In the genomic region with DNA sequence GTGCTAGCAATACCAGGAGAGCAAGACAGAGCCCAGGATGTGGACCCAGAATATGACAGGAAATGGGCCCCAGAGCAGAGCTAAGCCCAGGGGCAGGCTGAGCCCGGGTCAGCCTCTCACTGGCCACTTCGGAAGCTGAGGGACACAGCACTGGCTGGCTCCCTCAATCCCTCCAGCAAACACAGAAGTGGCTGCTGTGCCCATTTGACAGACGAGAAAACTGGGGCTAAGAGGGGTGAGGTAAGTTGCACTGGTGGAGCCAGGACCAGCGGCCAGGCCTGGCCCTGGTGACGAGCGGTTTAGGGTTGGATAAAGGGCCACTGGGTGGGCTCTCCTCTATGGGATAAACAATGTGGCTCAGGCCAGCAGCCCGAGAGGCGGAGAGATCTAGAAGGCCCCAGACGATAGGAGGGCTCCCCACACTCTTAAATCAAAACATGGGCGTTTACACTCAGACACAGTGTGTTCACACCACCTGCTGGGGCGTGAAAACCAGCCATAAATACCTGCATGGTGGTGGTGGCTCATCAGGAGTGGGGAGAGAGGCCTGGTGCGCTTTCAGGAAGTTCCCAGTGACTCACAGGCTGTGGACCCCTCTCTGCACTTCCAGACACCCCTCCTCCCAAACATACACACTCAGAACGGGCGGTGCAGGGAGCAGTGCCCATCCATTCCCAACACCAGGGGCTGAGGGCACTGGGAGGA, we compare ENCODE assay signal across 16 cellular contexts. TPM values are rescaled to one million over a fixed set of nuclear protein-coding genes. Genes with fewer than 3 reads are reported as not detected.
DNase-seq lines count a peak whose midpoint lies in the region; ATAC-seq, FAIRE-seq and TF ChIP-seq lines count a peak whose summit lies in the region.
"Had no signal": no experiment of that assay in that cellular context is flagged by ENCODE, and none has a peak within 500 bp of the region (broad histone marks: within the 10 kb centered on the region; RNA-seq: fewer than 3 reads in every experiment).

No MANE protein-coding gene starts in this region.

- H2AK5ac ChIP-seq in H1 (ENCODE audit: low read depth, low read length), result no peak overlapping the region

- no peak overlapping the region for H3K4me3 Mint-ChIP-seq in neural crest cell
- no peak overlapping the region for H3K4me3 Mint-ChIP-seq in activated T-helper 2 cell treated with anti-CD3 and anti-CD28 coated beads, Interferon-gamma antibody, Interleukin-2, Interleukin-4, amounts not matched to agents 10 μg/mL and 5 μg/mL and 100 μg/mL, durations not matched to agents 14 hours and 24 hours and 36 hours (ENCODE audit: low read depth)
- H3K4me3 Mint-ChIP-seq: CD4-positive, CD25-positive, alpha-beta regulatory T cell; IgD-negative memory B cell had no signal

- peak overlapping the region in 1 of 3 experiments; percentile 49; a peak in 1 of 6 replicates for H3K4me3 ChIP-seq in HepG2 (replicated peaks in 1 of 3; ENCODE audit: insufficient read depth in 1 of 3, low read depth in 2 of 3, low read length in 3 of 3)
- H3K4me3 ChIP-seq in right lobe of liver, result no peak overlapping the region
- H3K4me3 ChIP-seq in H1 (ENCODE audit: extremely low read depth in 1 of 4, insufficient read depth in 2 of 4, low read depth in 3 of 4, low read length in 4 of 4), result no peak overlapping the region
- H3K4me3 ChIP-seq: BLaER1 treated with 17β-estradiol and CSF1 and Interleukin-3, amounts not matched to agents 10 nM and 100 nM; GM12878 had no signal

- no peak overlapping the region for H3K4ac ChIP-seq in H1 (replicated peaks; ENCODE audit: insufficient read length, low read depth, low read length)

- H4K8ac ChIP-seq in H1 (ENCODE audit: extremely low read depth, insufficient read depth, low read length), result no peak overlapping the region

- TF ChIP-seq EP300 in HepG2 (IDR thresholded peaks at IDR 0.05; ENCODE audit: low read depth in 2 of 2, low read length in 2 of 2), result no peak
- no peak for TF ChIP-seq EP300 in HepG2 (CRISPR knock-in tag; IDR thresholded peaks at IDR 0.05; ENCODE audit: borderline replicate concordance)
- no peak for TF ChIP-seq EP300 in H1 (IDR thresholded peaks at IDR 0.05; ENCODE audit: borderline replicate concordance in 1 of 2, low read depth in 2 of 2, low read length in 2 of 2)

- CTCF ChIA-PET in HepG2 (lab: Yijun Ruan, JAX; ENCODE audit: low intra/inter-chr PET ratio, low total read pairs), result no interaction called here
- CTCF ChIA-PET in H1 (lab: Charles Lee; ENCODE audit: partially characterized antibody), result interaction anchor here (0.8 to 18.0 kb wide), 18 partner anchors 8 to 231 kb away, joined by 3 to 361 read pairs (median 4); a partner anchor contains a TSS

- FAIRE-seq in HepG2 (lab: Jason Lieb, UNC), result no peak
- FAIRE-seq in H1 (lab: Jason Lieb, UNC), result no peak
- FAIRE-seq: GM12878, GM18507, H54 had no signal

- H2AFZ ChIP-seq in HepG2 (ENCODE audit: low read length), result no peak overlapping the region
- no peak overlapping the region for H2AFZ ChIP-seq in H1 (ENCODE audit: low read length)

- H3K9ac ChIP-seq in HepG2 (ENCODE audit: insufficient read depth, low read depth, low read length), result no peak overlapping the region
- H3K9ac ChIP-seq in H1 (replicated peaks in 1 of 4; ENCODE audit: extremely low read depth in 1 of 4, low read depth in 3 of 4, low read length in 3 of 4), result no peak overlapping the region
- H3K9ac ChIP-seq: BLaER1 treated with 17β-estradiol and CSF1 and Interleukin-3, amounts not matched to agents 10 nM and 100 nM had no signal

- no peaks in the 10 kb centered on the region for H3K4me1 Mint-ChIP-seq in neural crest cell
- H3K4me1 Mint-ChIP-seq in activated T-helper 2 cell treated with anti-CD3 and anti-CD28 coated beads, Interferon-gamma antibody, Interleukin-2, Interleukin-4, amounts not matched to agents 10 μg/mL and 5 μg/mL and 100 μg/mL, durations not matched to agents 14 hours and 24 hours and 36 hours (ENCODE audit: low read depth), result no peaks in the 10 kb centered on the region
- H3K4me1 Mint-ChIP-seq: CD4-positive, CD25-positive, alpha-beta regulatory T cell; IgD-negative memory B cell had no signal

- H2BK15ac ChIP-seq in H1 (ENCODE audit: low read length), result peak overlapping the region; percentile 72; the same call in 1 of the 2 replicates

- no peak overlapping the region for H3K18ac ChIP-seq in H1 (ENCODE audit: extremely low read depth, low read length)

- no peak overlapping the region for H3K23ac ChIP-seq in H1 (ENCODE audit: insufficient read length)

- H3K56ac ChIP-seq in H1 (replicated peaks; ENCODE audit: insufficient read length, low read depth, low read length), result no peak overlapping the region

- no peak overlapping the region; the same call in 1 of the 2 replicates for H2BK5ac ChIP-seq in H1 (ENCODE audit: low read depth, low read length)

- no peaks in the 10 kb centered on the region for H3K27me3 Mint-ChIP-seq in neural crest cell (ENCODE audit: low read depth)
- H3K27me3 Mint-ChIP-seq in activated T-helper 2 cell treated with anti-CD3 and anti-CD28 coated beads, Interferon-gamma antibody, Interleukin-2, Interleukin-4, amounts not matched to agents 10 μg/mL and 5 μg/mL and 100 μg/mL, durations not matched to agents 14 hours and 24 hours and 36 hours (ENCODE audit: low read depth), result peaks cover 3% of the 10 kb centered on the region

- BruUV-seq in HepG2 (replicated peaks; lab: Mats Ljungman, UMichigan), result no TSS peak

- H3K79me1 ChIP-seq in H1 (ENCODE audit: low read depth, low read length), result no peaks in the 10 kb centered on the region

- no peak for ATAC-seq in HepG2
- no peak for ATAC-seq in right lobe of liver
- ATAC-seq: GM12878, HCT116 had no signal

- H3K4me1 ChIP-seq in HepG2 (ENCODE audit: insufficient read depth, low read length) (peaks cover 46% of the 10 kb centered on the region), right lobe of liver (no peaks in the 10 kb centered on the region), H1 (replicated peaks in 1 of 4; ENCODE audit: control insufficient read depth in 3 of 4, insufficient read depth in 4 of 4, low read length in 3 of 4) (peaks cover 0 to 5% (median 3%) of the 10 kb centered on the region in 4 experiments; a peak in 4 of 7 replicates)

- DNase-seq in HepG2 (ENCODE audit: low spot score) (no peak), right lobe of liver (no peak), H1 (ENCODE audit: low read depth in 1 of 2, low spot score in 2 of 2) (no peak), neural crest cell (ENCODE audit: low read depth, low spot score) (no peak), GM19240 (ENCODE audit: insufficient read length, low spot score) (no peak), DMS79 treated with DMSO at 0.1 percent for 48 hours (lab: John Stamatoyannopoulos, UW) (no peak)
- no peak for DNase-seq in activated T-helper 2 cell treated with anti-CD3 and anti-CD28 coated beads, Interferon-gamma antibody, Interleukin-2, Interleukin-4, amounts not matched to agents 10 μg/mL and 5 μg/mL and 100 μg/mL, durations not matched to agents 14 hours and 24 hours and 36 hours (ENCODE audit: low spot score)
- DNase-seq: ACHN; CD4-positive, CD25-positive, alpha-beta regulatory T cell; DMS53 had no signal

- TF ChIP-seq POLR2A in HepG2 (IDR thresholded peaks at IDR 0.05; ENCODE audit: insufficient read depth in 1 of 2, low read depth in 2 of 2, low read length in 2 of 2), result no peak
- no peak for TF ChIP-seq POLR2A in right lobe of liver (IDR thresholded peaks at IDR 0.05)
- TF ChIP-seq POLR2A in H1 (IDR thresholded peaks at IDR 0.05; ENCODE audit: control extremely low read depth in 1 of 2, low read depth in 2 of 2, low read length in 2 of 2), result no peak

- no peak overlapping the region for H3K14ac ChIP-seq in H1 (ENCODE audit: insufficient read length)

- H4K20me1 ChIP-seq in HepG2 (ENCODE audit: insufficient read depth, low read length) (no peaks in the 10 kb centered on the region), H1 (replicated peaks in 1 of 2; ENCODE audit: control insufficient read depth in 1 of 2, insufficient read depth in 2 of 2, low read length in 2 of 2) (no peaks in the 10 kb centered on the region)

- TF ChIP-seq CTCF in HepG2 (CRISPR knock-in tag; IDR thresholded peaks at IDR 0.05) (no peak), right lobe of liver (IDR thresholded peaks at IDR 0.05) (no peak), H1 (IDR thresholded peaks at IDR 0.05; ENCODE audit: control extremely low read depth in 1 of 3, insufficient read depth in 1 of 3, low read depth in 1 of 3, low read length in 3 of 3) (no peak), neural crest cell (conservative IDR thresholded peaks at IDR 0.05) (no peak)

- H2BK20ac ChIP-seq in H1 (ENCODE audit: low read length), result no peak overlapping the region

- no peak for TF ChIP-seq RAD21 in HepG2 (CRISPR knock-in tag; IDR thresholded peaks at IDR 0.05)
- TF ChIP-seq RAD21 in H1 (IDR thresholded peaks at IDR 0.05 in 1 of 2, conservative IDR thresholded peaks at IDR 0.05 in 1 of 2; ENCODE audit: low read depth in 2 of 2, low read length in 2 of 2), result no peak

- H3K36me3 ChIP-seq in HepG2 (replicated peaks in 1 of 2; ENCODE audit: control insufficient read depth in 1 of 2, insufficient read depth in 2 of 2, low read length in 2 of 2) (no peaks in the 10 kb centered on the region), right lobe of liver (no peaks in the 10 kb centered on the region), H1 (ENCODE audit: control insufficient read depth in 2 of 4, insufficient read depth in 4 of 4, low read length in 3 of 4) (no peaks in the 10 kb centered on the region)
- H3K36me3 ChIP-seq: BLaER1 treated with 17β-estradiol and CSF1 and Interleukin-3, amounts not matched to agents 10 nM and 100 nM had no signal

- in situ Hi-C loops in HepG2 (cut with HindIII; ENCODE audit: extremely low pct_ligation_motif_present, low pct_unique_long_range_greater_than_20kb), result loop anchor here (25.0 kb wide), 1 partner anchor 168 kb away; no protein-coding TSS in a partner anchor

- no peaks in the 10 kb centered on the region for H3K9me3 Mint-ChIP-seq in neural crest cell
- no peaks in the 10 kb centered on the region for H3K9me3 Mint-ChIP-seq in activated T-helper 2 cell treated with anti-CD3 and anti-CD28 coated beads, Interferon-gamma antibody, Interleukin-2, Interleukin-4, amounts not matched to agents 10 μg/mL and 5 μg/mL and 100 μg/mL, durations not matched to agents 14 hours and 24 hours and 36 hours
- H3K9me3 Mint-ChIP-seq: IgD-negative memory B cell had no signal

- H2BK12ac ChIP-seq in H1 (ENCODE audit: low read depth, low read length), result peak overlapping the region; percentile 27; the same call in 1 of the 2 replicates

- WGBS in HepG2 (ENCODE audit: low lambda C conversion rate), result 57% methylated on average over 6 of the region's 14 CpGs
- 74% methylated on average over 5 of the region's 14 CpGs for WGBS in right lobe of liver (ENCODE audit: insufficient coverage, low coverage, low lambda C conversion rate, missing lambda C conversion rate)
- 90% methylated on average over 13 of the region's 14 CpGs; no CpG with 5 or more reads in 1 of the 2 experiments for WGBS in H1 (ENCODE audit: extremely low coverage in 1 of 2, insufficient coverage in 1 of 2, insufficient read length in 1 of 2, insufficient replicate concordance in 2 of 2, low coverage in 1 of 2, low lambda C conversion rate in 2 of 2, missing lambda C conversion rate in 1 of 2), 2 experiments

- POLR2A ChIA-PET in HepG2 (lab: Yijun Ruan, JAX), result interaction anchor here (1.3 kb wide), 1 partner anchor 10 kb away, joined by 6 read pairs; no protein-coding TSS in a partner anchor
- POLR2A ChIA-PET in H1 (lab: Charles Lee; ENCODE audit: partially characterized antibody), result interaction anchor here (0.9 to 2.1 kb wide), 4 partner anchors 8 to 27 kb away, joined by 3 to 9 read pairs (median 6); no protein-coding TSS in a partner anchor

- no peak overlapping the region for H4K91ac ChIP-seq in H1 (replicated peaks; ENCODE audit: insufficient read length, low read length)

- no peak overlapping the region for H4K5ac ChIP-seq in H1 (ENCODE audit: insufficient read length, low read depth, low read length)

- peak overlapping the region; percentile 78 for H3K4me2 ChIP-seq in HepG2 (ENCODE audit: low read depth, low read length)
- H3K4me2 ChIP-seq in H1 (ENCODE audit: insufficient read depth in 1 of 2, low read depth in 2 of 2, low read length in 2 of 2), result no peak overlapping the region
- H3K4me2 ChIP-seq: BLaER1 treated with 17β-estradiol and CSF1 and Interleukin-3, amounts not matched to agents 10 nM and 100 nM had no signal

- H3K27ac Mint-ChIP-seq in neural crest cell (ENCODE audit: unreplicated experiment), result peak overlapping the region; percentile 62
- no peak overlapping the region for H3K27ac Mint-ChIP-seq in activated T-helper 2 cell treated with anti-CD3 and anti-CD28 coated beads, Interferon-gamma antibody, Interleukin-2, Interleukin-4, amounts not matched to agents 10 μg/mL and 5 μg/mL and 100 μg/mL, durations not matched to agents 14 hours and 24 hours and 36 hours
- H3K27ac Mint-ChIP-seq: CD4-positive, CD25-positive, alpha-beta regulatory T cell; IgD-negative memory B cell had no signal

- intact Hi-C loops in HepG2 (cut with micrococcal nuclease; ENCODE audit: unreplicated experiment) (no loop called here), right lobe of liver (cut with DNase I) (loop anchor here in 1 of 2 donors (5.0 kb wide), 1 partner anchor 178 kb away; no protein-coding TSS in a partner anchor)
- intact Hi-C loops in activated T-helper 2 cell treated with anti-CD3 and anti-CD28 coated beads, Interferon-gamma antibody, Interleukin-2, Interleukin-4, amounts not matched to agents 10 μg/mL and 5 μg/mL and 100 μg/mL, durations not matched to agents 14 hours and 24 hours and 36 hours (cut with micrococcal nuclease), result no loop called here

- no peak overlapping the region for H3K27ac ChIP-seq in HepG2 (ENCODE audit: extremely low read length, insufficient read depth, low read length)
- H3K27ac ChIP-seq in right lobe of liver, result no peak overlapping the region
- H3K27ac ChIP-seq in H1 (ENCODE audit: low read depth, low read length), result no peak overlapping the region
- H3K27ac ChIP-seq: BLaER1 treated with 17β-estradiol and CSF1 and Interleukin-3, amounts not matched to agents 10 nM and 100 nM had no signal

- no peak overlapping the region for H2BK120ac ChIP-seq in H1 (replicated peaks; ENCODE audit: low read depth, low read length)

- H3K9me3 ChIP-seq in HepG2 (ENCODE audit: low read length), result no peaks in the 10 kb centered on the region
- H3K9me3 ChIP-seq in right lobe of liver, result no peaks in the 10 kb centered on the region
- H3K9me3 ChIP-seq in H1 (ENCODE audit: insufficient read depth in 2 of 2, low read depth in 1 of 2, low read length in 1 of 2), result no peaks in the 10 kb centered on the region
- H3K9me3 ChIP-seq: BLaER1 treated with 17β-estradiol and CSF1 and Interleukin-3, amounts not matched to agents 10 nM and 100 nM had no signal

- H3K36me3 Mint-ChIP-seq in neural crest cell (ENCODE audit: low read depth), result no peaks in the 10 kb centered on the region
- no peaks in the 10 kb centered on the region for H3K36me3 Mint-ChIP-seq in activated T-helper 2 cell treated with anti-CD3 and anti-CD28 coated beads, Interferon-gamma antibody, Interleukin-2, Interleukin-4, amounts not matched to agents 10 μg/mL and 5 μg/mL and 100 μg/mL, durations not matched to agents 14 hours and 24 hours and 36 hours (ENCODE audit: low read depth)
- H3K36me3 Mint-ChIP-seq: CD4-positive, CD25-positive, alpha-beta regulatory T cell; IgD-negative memory B cell had no signal

- H3K23me2 ChIP-seq in H1 (ENCODE audit: low read depth, low read length), result no peaks in the 10 kb centered on the region

- H3K27me3 ChIP-seq in HepG2 (ENCODE audit: control insufficient read depth in 1 of 2, insufficient read depth in 2 of 2, low read length in 2 of 2) (peaks cover 0 to 17% of the 10 kb centered on the region in 2 experiments; a peak in 4 of 5 replicates), right lobe of liver (no peaks in the 10 kb centered on the region), H1 (replicated peaks in 1 of 4; ENCODE audit: control insufficient read depth in 3 of 4, extremely low read depth in 1 of 4, insufficient read depth in 3 of 4, low read length in 3 of 4) (no peaks in the 10 kb centered on the region; a peak in 1 of 7 replicates)
- H3K27me3 ChIP-seq: BLaER1 treated with 17β-estradiol and CSF1 and Interleukin-3, amounts not matched to agents 10 nM and 100 nM had no signal

- H3K79me2 ChIP-seq in HepG2 (ENCODE audit: insufficient read depth, low read length), result no peaks in the 10 kb centered on the region
- H3K79me2 ChIP-seq in H1 (ENCODE audit: control insufficient read depth in 1 of 2, insufficient read depth in 2 of 2, low read length in 2 of 2), result no peaks in the 10 kb centered on the region

RNA-seq across cellular contexts. Expression of a gene that starts 12.0 kb away (rescaled TPM):
- total RNA-seq in HepG2 (2016; rRNA removed; fragmentation: Illumina TruSeq; extraction: Trizol) (not detected in 2 replicates), right lobe of liver (1 to 10 TPM in 1 of 6 experiments, under 1 TPM in 5; 0.31 to 1.2 (median 0.39) TPM), neural crest cell (31.0 and 36.8 TPM in 2 replicates)
- not detected in 2 replicates for total RNA-seq in HepG2 (2016; cell fraction: cytosol; rRNA removed; fragmentation: Illumina TruSeq; extraction: Trizol; ENCODE audit: low read depth)
- total RNA-seq in HepG2 (2016; cell fraction: insoluble cytoplasmic fraction; rRNA removed; fragmentation: Illumina TruSeq; extraction: Trizol), result 0.06 TPM in 1 of 2 replicates, not detected in the other
- total RNA-seq in HepG2 (2016; cell fraction: membrane; rRNA removed; fragmentation: Illumina TruSeq; extraction: Trizol), result 0.14 TPM in 1 of 2 replicates, not detected in the other
- total RNA-seq in HepG2 (2016; cell fraction: nucleus; rRNA removed; fragmentation: Illumina TruSeq; extraction: Trizol), result not detected in 2 replicates
- polyA plus RNA-seq in HepG2 (2011; rRNA removed) (0.07 and 0.08 TPM in 2 replicates), H1 (2011; rRNA removed) (114 and 166 TPM in 2 replicates)
- polyA plus RNA-seq in HepG2 (2011; cell fraction: cytosol; rRNA removed), result 0.07 and 0.14 TPM in 2 replicates
- polyA plus RNA-seq in HepG2 (2011; cell fraction: nucleus; rRNA removed), result 0.05 TPM in 1 of 2 replicates, not detected in the other
- not detected in 2 replicates for polyA plus RNA-seq in HepG2 (2012)
- polyA plus RNA-seq in HepG2 (2016; cell fraction: cytosol; fragmentation: Illumina TruSeq; extraction: Trizol; ENCODE audit: low read depth), result 0.05 TPM in 1 of 2 replicates, not detected in the other
- polyA plus RNA-seq in HepG2 (2016; cell fraction: insoluble cytoplasmic fraction; fragmentation: Illumina TruSeq; extraction: Trizol; ENCODE audit: low read depth), result 0.10 TPM in 1 of 2 replicates, not detected in the other
- polyA plus RNA-seq in HepG2 (2016; cell fraction: membrane; fragmentation: Illumina TruSeq; extraction: Trizol; ENCODE audit: low read depth), result 0.16 TPM in 2 replicates
- not detected in 2 replicates for polyA plus RNA-seq in HepG2 (2016; cell fraction: nucleus; fragmentation: Illumina TruSeq; extraction: Trizol; ENCODE audit: insufficient read depth, low read depth)
- polyA minus RNA-seq in HepG2 (2011; rRNA and poly(A)+ RNA removed; ENCODE audit: low replicate concordance), result 1.4 TPM in 1 of 2 replicates, not detected in the other
- not detected in 2 replicates for polyA minus RNA-seq in HepG2 (2011; cell fraction: cytosol; rRNA and poly(A)+ RNA removed)
- polyA minus RNA-seq in HepG2 (2011; cell fraction: nucleus; rRNA and poly(A)+ RNA removed), result not detected in 2 replicates
- total RNA-seq in H1 (2021; fragmentation: NEBNext Ultra II Directional; extraction: Animal tissue kit (Norgen Biotek cat#: 25700)), result 56.4 and 57.1 TPM in 2 replicates
- 51.3 TPM for polyA plus RNA-seq in H1 (2011; cell fraction: cytosol; rRNA removed)
- polyA plus RNA-seq in H1 (2011; cell fraction: nucleus; rRNA removed), result 94.7 TPM
- polyA plus RNA-seq in H1 (2012, experiment 1 of 2), result 31.6 to 91.8 TPM (median 75.5 TPM) in 4 replicates
- polyA plus RNA-seq in H1 (2012, experiment 2 of 2), result 55.3 TPM
- 73.3 TPM for polyA plus RNA-seq in H1 (2013, experiment 1 of 2)
- polyA plus RNA-seq in H1 (2013, experiment 2 of 2), result 75.1 TPM
- 33.5 and 61.7 TPM in 2 replicates for polyA minus RNA-seq in H1 (2011; rRNA and poly(A)+ RNA removed)
- 36.0 TPM for polyA minus RNA-seq in H1 (2011; cell fraction: cytosol; rRNA and poly(A)+ RNA removed)
- 39.2 TPM for polyA minus RNA-seq in H1 (2011; cell fraction: nucleus; rRNA and poly(A)+ RNA removed)
- total RNA-seq in activated T-helper 2 cell treated with anti-CD3 and anti-CD28 coated beads, Interferon-gamma antibody, Interleukin-2, Interleukin-4, amounts not matched to agents 10 μg/mL and 5 μg/mL and 100 μg/mL, durations not matched to agents 14 hours and 24 hours and 36 hours, result not detected in 2 replicates
- total RNA-seq: CD4-positive, CD25-positive, alpha-beta regulatory T cell; GM12878 had no signal
- polyA plus RNA-seq: CD4-positive, CD25-positive, alpha-beta regulatory T cell; IgD-negative memory B cell had no signal

Comparison
In these comparisons a context has a peak if more than half of its experiments do, and no peak if none do; other contexts are left out.
1. RNA of a gene that starts 12.0 kb away (total RNA-seq): 56.4 to 57.1 TPM in H1 and 31.0 to 36.8 TPM in neural crest cell; 0.31 to 1.2 TPM in right lobe of liver, 0.06 to 0.14 TPM in HepG2 and not detected in activated T-helper 2 cell treated with anti-CD3 and anti-CD28 coated beads, Interferon-gamma antibody, Interleukin-2, Interleukin-4, amounts not matched to agents 10 μg/mL and 5 μg/mL and 100 μg/mL, durations not matched to agents 14 hours and 24 hours and 36 hours; every median in the first group is over 10 times any median in the second.